Comparison of ENCODE assay signal across 11 cellular contexts in the genomic region with DNA sequence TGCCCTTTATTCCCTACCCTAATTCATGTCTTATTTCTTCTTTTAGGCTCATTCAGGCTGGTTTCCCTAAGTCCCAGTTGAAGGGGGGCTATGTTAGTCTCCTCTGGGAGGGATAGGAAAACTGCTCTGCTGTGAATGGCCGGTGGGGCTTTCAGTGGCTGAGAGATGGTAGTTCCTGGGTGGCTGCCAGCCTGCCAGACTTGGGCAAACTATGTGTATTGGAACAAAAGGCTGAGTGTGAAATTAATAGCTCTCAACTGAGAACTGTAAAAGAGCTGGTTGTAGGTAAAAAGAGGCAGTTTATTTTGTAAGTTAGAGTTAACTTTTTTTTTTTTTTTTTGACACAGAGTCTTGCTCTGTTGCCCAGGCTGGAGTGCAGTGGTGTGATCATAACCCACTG. TPM values are rescaled to one million over a fixed set of nuclear protein-coding genes. Genes with fewer than 3 reads are reported as not detected.
DNase-seq lines count a peak whose midpoint lies in the region; ATAC-seq and TF ChIP-seq lines count a peak whose summit lies in the region.
"Had no signal": no experiment of that assay in that cellular context is flagged by ENCODE, and none has a peak within 500 bp of the region (broad histone marks: within the 10 kb centered on the region; RNA-seq: fewer than 3 reads in every experiment).

No MANE protein-coding gene starts in this region.

- peaks cover 2% of the 10 kb centered on the region for H3K36me3 Mint-ChIP-seq in effector memory CD8-positive, alpha-beta T cell (ENCODE audit: insufficient read depth)

- no peaks in the 10 kb centered on the region for H3K9me3 ChIP-seq in trophoblast cell (ENCODE audit: insufficient read depth, low read depth, low read length)

- no peak overlapping the region for H3K14ac ChIP-seq in trophoblast cell (ENCODE audit: low read length)

- H3K4me3 Mint-ChIP-seq in effector memory CD8-positive, alpha-beta T cell, result no peak overlapping the region

- no peak for TF ChIP-seq CTCF in VCaP (conservative IDR thresholded peaks at IDR 0.05)

- H3K18ac ChIP-seq in trophoblast cell (ENCODE audit: low read length), result no peak overlapping the region

- peak overlapping the region; percentile 27 for H3K4ac ChIP-seq in trophoblast cell (ENCODE audit: low read depth, low read length)

- H2BK5ac ChIP-seq in trophoblast cell (ENCODE audit: low read depth, low read length, poor library complexity), result no peak overlapping the region

- peaks cover 9% of the 10 kb centered on the region for H3K79me2 ChIP-seq in trophoblast cell (ENCODE audit: control insufficient read depth, insufficient read depth, low read length, poor library complexity)

- H3K27ac Mint-ChIP-seq in effector memory CD8-positive, alpha-beta T cell, result no peak overlapping the region
- H3K27ac Mint-ChIP-seq: activated T-helper 2 cell treated with anti-CD3 and anti-CD28 coated beads, Interferon-gamma antibody, Interleukin-2, Interleukin-4, amounts not matched to agents 10 μg/mL and 5 μg/mL and 100 μg/mL, durations not matched to agents 14 hours and 24 hours and 36 hours had no signal

- H3K9me3 Mint-ChIP-seq in effector memory CD8-positive, alpha-beta T cell, result no peaks in the 10 kb centered on the region
- H3K9me3 Mint-ChIP-seq: activated T-helper 2 cell treated with anti-CD3 and anti-CD28 coated beads, Interferon-gamma antibody, Interleukin-2, Interleukin-4, amounts not matched to agents 10 μg/mL and 5 μg/mL and 100 μg/mL, durations not matched to agents 14 hours and 24 hours and 36 hours had no signal

- H3K9ac ChIP-seq in trophoblast cell (ENCODE audit: low read length), result no peak overlapping the region

- H2BK12ac ChIP-seq in trophoblast cell (ENCODE audit: low read length), result no peak overlapping the region

- no peak overlapping the region for H3K23ac ChIP-seq in trophoblast cell (ENCODE audit: low read length)

- no peak overlapping the region for H2BK120ac ChIP-seq in trophoblast cell (ENCODE audit: insufficient read depth, low read length, poor library complexity)

- H3K27ac ChIP-seq in VCaP (peak overlapping the region; percentile 93), trophoblast cell (ENCODE audit: low read depth, low read length) (no peak overlapping the region)
- H3K27ac ChIP-seq: hepatocyte had no signal

- H4K12ac ChIP-seq in trophoblast cell (ENCODE audit: low read depth, low read length), result no peak overlapping the region

- peaks cover 0 to 4% of the 10 kb centered on the region in 2 experiments for H3K36me3 ChIP-seq in trophoblast cell (ENCODE audit: control insufficient read depth in 1 of 2, insufficient read depth in 2 of 2, low read length in 2 of 2)

- no peak overlapping the region for H3K4me3 ChIP-seq in trophoblast cell (ENCODE audit: low read depth, low read length)
- H3K4me3 ChIP-seq: hepatocyte had no signal

- H3K79me1 ChIP-seq in trophoblast cell (ENCODE audit: low read length), result no peaks in the 10 kb centered on the region

- no peak overlapping the region for H2AK5ac ChIP-seq in trophoblast cell (ENCODE audit: low read length)

- no peaks in the 10 kb centered on the region for H3K27me3 Mint-ChIP-seq in effector memory CD8-positive, alpha-beta T cell

- peaks cover 0 to 7% of the 10 kb centered on the region in 2 experiments for H3K4me1 ChIP-seq in trophoblast cell (ENCODE audit: control insufficient read depth in 1 of 2, insufficient read depth in 2 of 2, low read length in 2 of 2)

- H3K27me3 ChIP-seq in trophoblast cell (ENCODE audit: insufficient read depth, low read length), result no peaks in the 10 kb centered on the region
- H3K27me3 ChIP-seq: hepatocyte had no signal

- no peak overlapping the region for H4K91ac ChIP-seq in trophoblast cell (ENCODE audit: low read depth, low read length)

- H3K4me1 Mint-ChIP-seq in effector memory CD8-positive, alpha-beta T cell (ENCODE audit: low read depth in 2 of 2), result peaks cover 19 to 27% of the 10 kb centered on the region in 2 donors

- peak; percentile 25 for ATAC-seq in GM18867 (IDR thresholded peaks at IDR 0.05; ENCODE audit: unreplicated experiment)
- peak; percentile 12 for ATAC-seq in HG03135 (IDR thresholded peaks at IDR 0.05; ENCODE audit: unreplicated experiment)
- no peak for ATAC-seq in HG03520 (IDR thresholded peaks at IDR 0.05; ENCODE audit: unreplicated experiment)
- ATAC-seq in effector memory CD8-positive, alpha-beta T cell (replicated peaks), result no peak
- ATAC-seq: stimulated activated naive CD8-positive, alpha-beta T cell treated with anti-CD3 and anti-CD28 coated beads, Interleukin-15, Interleukin-2, amounts not matched to agents 100 U/mL and 50 U/mL, for 24 hours had no signal

- no peak overlapping the region for H2AFZ ChIP-seq in trophoblast cell (ENCODE audit: insufficient read depth, low read length, poor library complexity)
- H2AFZ ChIP-seq: hepatocyte had no signal

- DNase-seq in trophoblast cell, result no peak
- DNase-seq in activated naive CD4-positive, alpha-beta T cell treated with anti-CD3 and anti-CD28 coated beads, Interleukin-2, amount 50 U/mL, for 16 hours, result no peak
- DNase-seq in effector memory CD8-positive, alpha-beta T cell, result no peak
- no peak for DNase-seq in stimulated activated CD4-positive, alpha-beta T cell treated with anti-CD3 and anti-CD28 coated beads, Interleukin-12 subunit alpha, Interleukin-12 subunit beta, amount 100 ng/mL, for 4 hours
- DNase-seq: stimulated activated naive CD8-positive, alpha-beta T cell treated with anti-CD3 and anti-CD28 coated beads, Interleukin-15, Interleukin-2, amounts not matched to agents 100 U/mL and 50 U/mL, for 24 hours had no signal

- no peak overlapping the region for H4K8ac ChIP-seq in trophoblast cell (ENCODE audit: low read depth, low read length)

- WGBS in trophoblast cell (ENCODE audit: extremely low coverage, insufficient coverage, insufficient read length), result no CpG with 5 or more reads among the region's 1 CpG

- no peak overlapping the region for H3K4me2 ChIP-seq in trophoblast cell (ENCODE audit: low read length)
- H3K4me2 ChIP-seq: hepatocyte had no signal

RNA-seq across cellular contexts. Expression of gene ARHGAP10, which starts 28.8 kb away (rescaled TPM):
- polyA plus RNA-seq in trophoblast cell (2013), result 18.2 and 18.7 TPM in 2 replicates

Comparison
In these comparisons a context has a peak if more than half of its experiments do, and no peak if none do; other contexts are left out.
1. ATAC-seq: peak in GM18867 (single experiment) and HG03135 (single experiment); none in HG03520 (single experiment) and effector memory CD8-positive, alpha-beta T cell (single experiment).